ENCODE assay signal across 39 cellular contexts in genomic region chr12:4412056-4412455, GRCh38. TPM values are rescaled to one million over a fixed set of nuclear protein-coding genes. Genes with fewer than 3 reads are reported as not detected.
"Had no signal": no experiment of that assay in that cellular context is flagged by ENCODE, and none has a peak within 500 bp of the region (broad histone marks: within the 10 kb centered on the region; RNA-seq: fewer than 3 reads in every experiment).

No MANE protein-coding gene starts in this region.

- H3K27me3 ChIP-seq: adrenal gland had no signal

- H3K27ac ChIP-seq: adrenal gland, body of pancreas, brain microvascular endothelial cell, breast epithelium, VCaP had no signal

- H3K36me3 Mint-ChIP-seq: activated CD4-positive, alpha-beta memory T cell treated with anti-CD3 and anti-CD28 coated beads for 36 hours; activated naive CD4-positive, alpha-beta T cell treated with anti-CD3 and anti-CD28 coated beads, Interleukin-2, amount 50 U/mL, for 72 hours; activated naive CD8-positive, alpha-beta T cell treated with anti-CD3 and anti-CD28 coated beads for 36 hours had no signal

- H3K4me3 Mint-ChIP-seq: activated B cell treated with CpG ODN at 0.5 μM for 24 hours; activated CD4-positive, alpha-beta memory T cell treated with anti-CD3 and anti-CD28 coated beads for 36 hours; activated CD4-positive, alpha-beta T cell treated with anti-CD3 and anti-CD28 coated beads, Interleukin-2, amount 10 ng/mL, durations not matched to agents 24 days and 14 days; activated CD8-positive, alpha-beta T cell treated with anti-CD3 and anti-CD28 coated beads for 36 hours; activated naive CD4-positive, alpha-beta T cell treated with anti-CD3 and anti-CD28 coated beads for 36 hours; activated naive CD8-positive, alpha-beta T cell treated with anti-CD3 and anti-CD28 coated beads for 36 hours; activated T-cell treated with anti-CD3 and anti-CD28 coated beads, Interleukin-2, amount 50 U/mL, for 4 hours; activated T-cell treated with anti-CD3 and anti-CD28 coated beads, Interleukin-2, amount 50 U/mL, for 72 hours; activated T-helper 1 cell treated with anti-CD3 and anti-CD28 coated beads, Interleukin-12 subunit alpha, Interleukin-12 subunit beta, Interleukin-2, Interleukin-4 antibody, amounts not matched to agents 30 ng/mL and 10 ng/mL and 1 ng/mL, durations not matched to agents 14 hours and 24 hours and 36 hours; activated T-helper 17 cell treated with anti-CD3 and anti-CD28 coated beads, Interleukin-2, amount 50 U/mL, for 72 hours; T-helper 1 cell treated with Interleukin-12 subunit alpha and Interleukin-12 subunit beta and Interleukin-4 antibody, amounts not matched to agents 30 μg/mL and 1 μg/mL, for 36 hours; T-helper 2 cell treated with Interferon-gamma antibody and Interleukin-4, amounts not matched to agents 5 μg/mL and 100 μg/mL, for 36 hours had no signal

- H3K9me3 Mint-ChIP-seq: activated B cell treated with CpG ODN at 0.5 μM for 24 hours; activated CD4-positive, alpha-beta memory T cell treated with anti-CD3 and anti-CD28 coated beads for 36 hours; activated CD4-positive, alpha-beta T cell treated with anti-CD3 and anti-CD28 coated beads, Interleukin-2, amount 10 ng/mL, durations not matched to agents 24 days and 14 days; activated CD8-positive, alpha-beta T cell treated with anti-CD3 and anti-CD28 coated beads for 36 hours; activated naive CD4-positive, alpha-beta T cell treated with anti-CD3 and anti-CD28 coated beads for 36 hours; activated naive CD4-positive, alpha-beta T cell treated with anti-CD3 and anti-CD28 coated beads, Interleukin-2, amount 50 U/mL, for 72 hours; activated naive CD8-positive, alpha-beta T cell treated with anti-CD3 and anti-CD28 coated beads for 36 hours; activated T-cell treated with anti-CD3 and anti-CD28 coated beads, Interleukin-2, amount 50 U/mL, for 4 hours; activated T-cell treated with anti-CD3 and anti-CD28 coated beads, Interleukin-2, amount 50 U/mL, for 72 hours; activated T-helper 1 cell treated with anti-CD3 and anti-CD28 coated beads, Interleukin-12 subunit alpha, Interleukin-12 subunit beta, Interleukin-2, Interleukin-4 antibody, amounts not matched to agents 30 ng/mL and 10 ng/mL and 1 ng/mL, durations not matched to agents 14 hours and 24 hours and 36 hours; activated T-helper 17 cell treated with anti-CD3 and anti-CD28 coated beads, Interleukin-2, amount 50 U/mL, for 72 hours; T-helper 1 cell treated with Interleukin-12 subunit alpha and Interleukin-12 subunit beta and Interleukin-4 antibody, amounts not matched to agents 30 μg/mL and 1 μg/mL, for 36 hours; T-helper 2 cell treated with Interferon-gamma antibody and Interleukin-4, amounts not matched to agents 5 μg/mL and 100 μg/mL, for 36 hours had no signal

- H3K4me1 ChIP-seq: adrenal gland, body of pancreas, breast epithelium had no signal

- DNase-seq: activated B cell treated with CpG ODN at 0.5 μM for 24 hours; activated CD4-positive, alpha-beta memory T cell treated with anti-CD3 and anti-CD28 coated beads for 36 hours; activated CD4-positive, alpha-beta T cell treated with anti-CD3 and anti-CD28 coated beads for 4 hours; activated CD4-positive, alpha-beta T cell treated with anti-CD3 and anti-CD28 coated beads, Interleukin-2, amount 10 ng/mL, durations not matched to agents 24 days and 14 days; activated CD4-positive, alpha-beta T cell treated with anti-CD3 and anti-CD28 coated beads, Interleukin-2, amount 50 U/mL, for 1 hour; activated CD4-positive, alpha-beta T cell treated with anti-CD3 and anti-CD28 coated beads, Interleukin-2, amount 50 U/mL, for 4 hours; activated CD4-positive, CD25-positive, alpha-beta regulatory T cell treated with anti-CD3 and anti-CD28 coated beads, Interleukin-2, amount 50 U/mL, for 72 hours; activated CD8-positive, alpha-beta memory T cell treated with anti-CD3 and anti-CD28 coated beads, Interleukin-2, amount 50 U/mL, for 4 hours; activated CD8-positive, alpha-beta T cell treated with anti-CD3 and anti-CD28 coated beads for 36 hours; activated effector memory CD4-positive, alpha-beta T cell treated with anti-CD3 and anti-CD28 coated beads, Interleukin-2, amount 50 U/mL, for 16 hours; activated gamma-delta T cell treated with Interleukin-2 at 50 U/mL for 16 hours; activated naive CD4-positive, alpha-beta T cell; activated naive CD4-positive, alpha-beta T cell treated with anti-CD3 and anti-CD28 coated beads for 36 hours; activated naive CD4-positive, alpha-beta T cell treated with anti-CD3 and anti-CD28 coated beads, Interleukin-2, amount 50 U/mL, for 16 hours; activated naive CD8-positive, alpha-beta T cell treated with anti-CD3 and anti-CD28 coated beads for 36 hours; activated T-cell treated with anti-CD3 and anti-CD28 coated beads for 4 hours; activated T-cell treated with anti-CD3 and anti-CD28 coated beads, Interleukin-2, amount 50 U/mL, for 1 hour; activated T-cell treated with anti-CD3 and anti-CD28 coated beads, Interleukin-2, amount 50 U/mL, for 4 hours; activated T-cell treated with anti-CD3 and anti-CD28 coated beads, Interleukin-2, amount 50 U/mL, for 72 hours; amniotic stem cell; aorta; body of pancreas; brain microvascular endothelial cell; central memory CD4-positive, alpha-beta T cell; T-helper 1 cell; T-helper 2 cell; T-helper 9 cell had no signal

- H3K4me1 Mint-ChIP-seq: activated B cell treated with CpG ODN at 0.5 μM for 24 hours had no signal

- H3K4me3 ChIP-seq: adrenal gland, body of pancreas, breast epithelium had no signal

- ATAC-seq: activated CD8-positive, alpha-beta T cell treated with anti-CD3 and anti-CD28 coated beads for 36 hours; activated naive CD4-positive, alpha-beta T cell treated with anti-CD3 and anti-CD28 coated beads, Interleukin-2, amount 50 U/mL, for 72 hours; activated T-cell treated with anti-CD3 and anti-CD28 coated beads, Interleukin-2, amount 50 U/mL, for 4 hours; activated T-cell treated with anti-CD3 and anti-CD28 coated beads, Interleukin-2, amount 50 U/mL, for 72 hours; activated T-helper 17 cell treated with anti-CD3 and anti-CD28 coated beads, Interleukin-2, amount 50 U/mL, for 72 hours; body of pancreas had no signal

- H3K36me3 ChIP-seq: adrenal gland, brain microvascular endothelial cell, breast epithelium had no signal

- H3K27ac Mint-ChIP-seq: activated B cell treated with CpG ODN at 0.5 μM for 24 hours; activated CD4-positive, alpha-beta memory T cell treated with anti-CD3 and anti-CD28 coated beads for 36 hours; activated CD4-positive, alpha-beta T cell treated with anti-CD3 and anti-CD28 coated beads, Interleukin-2, amount 10 ng/mL, durations not matched to agents 24 days and 14 days; activated CD8-positive, alpha-beta T cell treated with anti-CD3 and anti-CD28 coated beads for 36 hours; activated naive CD4-positive, alpha-beta T cell treated with anti-CD3 and anti-CD28 coated beads for 36 hours; activated naive CD4-positive, alpha-beta T cell treated with anti-CD3 and anti-CD28 coated beads, Interleukin-2, amount 50 U/mL, for 72 hours; activated naive CD8-positive, alpha-beta T cell treated with anti-CD3 and anti-CD28 coated beads for 36 hours; activated T-cell treated with anti-CD3 and anti-CD28 coated beads, Interleukin-2, amount 50 U/mL, for 72 hours; activated T-helper 1 cell treated with anti-CD3 and anti-CD28 coated beads, Interleukin-12 subunit alpha, Interleukin-12 subunit beta, Interleukin-2, Interleukin-4 antibody, amounts not matched to agents 30 ng/mL and 10 ng/mL and 1 ng/mL, durations not matched to agents 14 hours and 24 hours and 36 hours; activated T-helper 17 cell treated with anti-CD3 and anti-CD28 coated beads, Interleukin-2, amount 50 U/mL, for 72 hours; T-helper 1 cell treated with Interleukin-12 subunit alpha and Interleukin-12 subunit beta and Interleukin-4 antibody, amounts not matched to agents 30 μg/mL and 1 μg/mL, for 36 hours; T-helper 2 cell treated with Interferon-gamma antibody and Interleukin-4, amounts not matched to agents 5 μg/mL and 100 μg/mL, for 36 hours had no signal

RNA-seq across cellular contexts. Expression of gene FGF23, which starts 32.5 kb away (rescaled TPM):
- total RNA-seq: activated B cell treated with CpG ODN at 0.5 μM for 24 hours; activated CD4-positive, alpha-beta memory T cell treated with anti-CD3 and anti-CD28 coated beads for 36 hours; activated CD4-positive, alpha-beta T cell treated with anti-CD3 and anti-CD28 coated beads, Interleukin-2, amount 10 ng/mL, durations not matched to agents 24 days and 14 days; activated CD8-positive, alpha-beta memory T cell treated with anti-CD3 and anti-CD28 coated beads for 36 hours; activated CD8-positive, alpha-beta T cell treated with anti-CD3 and anti-CD28 coated beads for 36 hours; activated naive CD4-positive, alpha-beta T cell treated with anti-CD3 and anti-CD28 coated beads for 36 hours; activated naive CD4-positive, alpha-beta T cell treated with anti-CD3 and anti-CD28 coated beads, Interleukin-2, amount 50 U/mL, for 72 hours; activated naive CD8-positive, alpha-beta T cell treated with anti-CD3 and anti-CD28 coated beads for 36 hours; activated T-cell treated with anti-CD3 and anti-CD28 coated beads, Interleukin-2, amount 50 U/mL, for 4 hours; activated T-cell treated with anti-CD3 and anti-CD28 coated beads, Interleukin-2, amount 50 U/mL, for 72 hours; activated T-helper 1 cell treated with anti-CD3 and anti-CD28 coated beads, Interleukin-12 subunit alpha, Interleukin-12 subunit beta, Interleukin-2, Interleukin-4 antibody, amounts not matched to agents 30 ng/mL and 10 ng/mL and 1 ng/mL, durations not matched to agents 14 hours and 24 hours and 36 hours; activated T-helper 17 cell treated with anti-CD3 and anti-CD28 coated beads, Interleukin-2, amount 50 U/mL, for 72 hours; aorta; astrocyte; body of pancreas; breast epithelium; cerebellum had no signal
- polyA plus RNA-seq: aorta had no signal

RNA-seq across cellular contexts. Expression of gene FGF6, which starts 33.6 kb away (rescaled TPM):
- total RNA-seq: activated B cell treated with CpG ODN at 0.5 μM for 24 hours; activated CD4-positive, alpha-beta memory T cell treated with anti-CD3 and anti-CD28 coated beads for 36 hours; activated CD4-positive, alpha-beta T cell treated with anti-CD3 and anti-CD28 coated beads, Interleukin-2, amount 10 ng/mL, durations not matched to agents 24 days and 14 days; activated CD8-positive, alpha-beta memory T cell treated with anti-CD3 and anti-CD28 coated beads for 36 hours; activated CD8-positive, alpha-beta T cell treated with anti-CD3 and anti-CD28 coated beads for 36 hours; activated naive CD4-positive, alpha-beta T cell treated with anti-CD3 and anti-CD28 coated beads for 36 hours; activated naive CD4-positive, alpha-beta T cell treated with anti-CD3 and anti-CD28 coated beads, Interleukin-2, amount 50 U/mL, for 72 hours; activated naive CD8-positive, alpha-beta T cell treated with anti-CD3 and anti-CD28 coated beads for 36 hours; activated T-cell treated with anti-CD3 and anti-CD28 coated beads, Interleukin-2, amount 50 U/mL, for 4 hours; activated T-cell treated with anti-CD3 and anti-CD28 coated beads, Interleukin-2, amount 50 U/mL, for 72 hours; activated T-helper 1 cell treated with anti-CD3 and anti-CD28 coated beads, Interleukin-12 subunit alpha, Interleukin-12 subunit beta, Interleukin-2, Interleukin-4 antibody, amounts not matched to agents 30 ng/mL and 10 ng/mL and 1 ng/mL, durations not matched to agents 14 hours and 24 hours and 36 hours; activated T-helper 17 cell treated with anti-CD3 and anti-CD28 coated beads, Interleukin-2, amount 50 U/mL, for 72 hours; adrenal gland; aorta; astrocyte; body of pancreas; breast epithelium; cardiac septum; cerebellum had no signal
- polyA plus RNA-seq: adrenal gland, aorta had no signal
